8 cellular contexts compared by ENCODE assay signal in the genomic region with DNA sequence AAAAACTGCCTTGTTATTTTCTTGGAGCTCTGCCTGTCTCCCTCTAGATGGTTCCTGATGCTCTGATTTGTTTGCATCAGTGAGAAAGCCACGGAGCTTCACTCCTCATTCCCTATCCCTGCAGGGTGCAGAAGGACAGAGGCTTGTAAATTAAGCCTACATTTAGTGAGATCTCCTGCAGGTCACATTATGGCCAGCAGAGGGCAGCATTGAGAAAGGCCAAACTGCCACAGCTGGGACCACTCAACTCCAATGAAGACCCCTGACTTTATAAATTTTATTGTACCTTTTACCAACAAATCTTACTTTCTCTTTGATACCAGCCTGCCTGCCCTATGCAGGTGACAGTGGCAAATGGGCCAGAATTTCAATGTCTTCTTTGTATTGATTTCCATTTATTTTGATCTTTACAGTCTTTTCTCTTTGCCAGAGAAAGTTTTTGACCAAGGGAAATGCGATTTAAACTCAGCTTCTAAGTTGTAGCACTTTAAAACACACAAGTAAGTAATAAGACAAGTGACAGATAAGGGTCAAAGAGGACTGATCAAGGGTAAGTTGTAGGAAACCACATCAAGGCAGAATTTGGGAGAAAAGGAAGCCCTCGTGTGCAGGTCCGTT.
A peak's percentile ranks its signal among the peaks of the same experiment; 100 is the strongest.
DNase-seq lines count a peak whose midpoint lies in the region; FAIRE-seq and TF ChIP-seq lines count a peak whose summit lies in the region.

No MANE protein-coding gene starts in this region.

- H3K9me3 ChIP-seq in small intestine (ENCODE audit: control insufficient read depth, low read depth), result no peaks in the 10 kb centered on the region

- no peak overlapping the region for H3K4me3 Mint-ChIP-seq in activated naive CD8-positive, alpha-beta T cell treated with anti-CD3 and anti-CD28 coated beads for 36 hours

- no peaks in the 10 kb centered on the region for H3K27me3 ChIP-seq in small intestine (ENCODE audit: control insufficient read depth in 2 of 2, insufficient read depth in 2 of 2, low read length in 2 of 2)

- H3K27ac ChIP-seq in small intestine (ENCODE audit: low read depth in 1 of 2, low read length in 1 of 2), result no peak overlapping the region

- no peaks in the 10 kb centered on the region for H3K4me1 Mint-ChIP-seq in activated naive CD8-positive, alpha-beta T cell treated with anti-CD3 and anti-CD28 coated beads for 36 hours

- no peaks in the 10 kb centered on the region for H3K4me1 ChIP-seq in small intestine (ENCODE audit: control insufficient read depth in 2 of 2, insufficient read depth in 1 of 2, low read depth in 1 of 2, low read length in 1 of 2)

- DNase-seq in NOMO-1 (lab: John Stamatoyannopoulos, UW; ENCODE audit: unreplicated experiment in 2 of 2) (peak; percentile 1 to 5), NOMO-1 treated with dmso at 0.1 percent for 144 hours (lab: John Stamatoyannopoulos, UW; ENCODE audit: unreplicated experiment) (no peak), HFF-Myc (ENCODE audit: extremely low read depth, low read depth) (no peak), NCI-H345 treated with DMSO at 0.1 percent for 48 hours (lab: John Stamatoyannopoulos, UW; ENCODE audit: unreplicated experiment) (peak; percentile 4), hippocampal formation (lab: John Stamatoyannopoulos, UW) (peak; percentile 12 to 46), small intestine (peak; percentile 12), NCI-H2107 (lab: John Stamatoyannopoulos, UW) (no peak)
- DNase-seq in activated naive CD8-positive, alpha-beta T cell treated with anti-CD3 and anti-CD28 coated beads for 36 hours, result peak; percentile 27

- no peaks in the 10 kb centered on the region for H3K36me3 Mint-ChIP-seq in activated naive CD8-positive, alpha-beta T cell treated with anti-CD3 and anti-CD28 coated beads for 36 hours

- no peaks in the 10 kb centered on the region for H3K9me3 Mint-ChIP-seq in activated naive CD8-positive, alpha-beta T cell treated with anti-CD3 and anti-CD28 coated beads for 36 hours

- H3K27ac Mint-ChIP-seq in activated naive CD8-positive, alpha-beta T cell treated with anti-CD3 and anti-CD28 coated beads for 36 hours, result no peak overlapping the region

- no peak for FAIRE-seq in small intestine (lab: Jason Lieb, UNC)

- 37 to 52% (median 43%) methylated on average over 4 of the region's 4 CpGs for WGBS in small intestine, 3 donors

- peak; percentile 56 for TF ChIP-seq CTCF in HFF-Myc (IDR thresholded peaks at IDR 0.05; ENCODE audit: low read depth, low read length, missing control alignments)

- H3K4me3 ChIP-seq in HFF-Myc (replicated peaks; ENCODE audit: low read depth, low read length) (no peak overlapping the region), small intestine (ENCODE audit: low read depth in 1 of 2, low read length in 2 of 2) (no peak overlapping the region)

- H3K36me3 ChIP-seq in small intestine (ENCODE audit: control insufficient read depth in 2 of 2, insufficient read depth in 2 of 2, low read length in 2 of 2), result no peaks in the 10 kb centered on the region

- peaks cover 8% of the 10 kb centered on the region for H3K27me3 Mint-ChIP-seq in activated naive CD8-positive, alpha-beta T cell treated with anti-CD3 and anti-CD28 coated beads for 36 hours

Comparison
In these comparisons a context has a peak if more than half of its experiments do, and no peak if none do; other contexts are left out.
1. DNase-seq: peak in NOMO-1 (2 of 2), NCI-H345 treated with DMSO at 0.1 percent for 48 hours (single experiment), activated naive CD8-positive, alpha-beta T cell treated with anti-CD3 and anti-CD28 coated beads for 36 hours (single experiment), hippocampal formation (2 of 2) and small intestine (single experiment); none in NOMO-1 treated with dmso at 0.1 percent for 144 hours (single experiment), HFF-Myc (single experiment) and NCI-H2107 (single experiment).